In genomic region chr12:96578526-96579125, GRCh38 we compare ENCODE assay signal across 8 cellular contexts.
DNase-seq lines count a peak whose midpoint lies in the region; ATAC-seq and TF ChIP-seq lines count a peak whose summit lies in the region.

No MANE protein-coding gene starts in this region.

- POLR2A ChIA-PET in HCT116 (lab: Charles Lee) = no interaction called here

- 3% methylated on average over 3 of the region's 3 CpGs for WGBS in lower leg skin, 2 donors

- H3K9ac ChIP-seq in HCT116 (ENCODE audit: low read length) (no peak overlapping the region), OCI-LY3 (ENCODE audit: low read length) (peak overlapping the region; percentile 42)

- TF ChIP-seq CTCF in GM10266 (IDR thresholded peaks at IDR 0.05; ENCODE audit: control insufficient read depth, insufficient read depth, low read depth, missing control alignments) (peak; percentile 79), HCT116 (IDR thresholded peaks at IDR 0.05 in 2 of 3, conservative IDR thresholded peaks at IDR 0.05 in 1 of 3; ENCODE audit: borderline replicate concordance in 1 of 3, insufficient read depth in 1 of 3, low read depth in 2 of 3, low read length in 2 of 3) (peak; percentile 52 to 75 (median 70); a peak in 4 of 6 replicates), OCI-LY3 (IDR thresholded peaks at IDR 0.05; ENCODE audit: low read depth, low read length) (peak; percentile 75), lower leg skin (IDR thresholded peaks at IDR 0.05) (no peak)

- H3K79me2 ChIP-seq in HCT116 (ENCODE audit: insufficient read depth, low read length) = no peaks in the 10 kb centered on the region
- no peaks in the 10 kb centered on the region for H3K79me2 ChIP-seq in OCI-LY3 (ENCODE audit: low read length)

- TF ChIP-seq RAD21 in HCT116 (IDR thresholded peaks at IDR 0.05; ENCODE audit: low read depth) = peak; percentile 87

- H2AFZ ChIP-seq in HCT116 (ENCODE audit: low read depth, low read length, poor library complexity, severe bottlenecking) (peak overlapping the region; percentile 71), OCI-LY3 (ENCODE audit: low read depth, low read length) (peak overlapping the region; percentile 98)

- TF ChIP-seq POLR2A in HCT116 (IDR thresholded peaks at IDR 0.05; ENCODE audit: borderline replicate concordance, extremely low read depth, insufficient read depth, insufficient read length) = no peak
- no peak for TF ChIP-seq POLR2A in lower leg skin (IDR thresholded peaks at IDR 0.05)

- H4K20me1 ChIP-seq in HCT116 (ENCODE audit: insufficient read depth) (no peaks in the 10 kb centered on the region), OCI-LY3 (ENCODE audit: insufficient read depth, low read length) (no peaks in the 10 kb centered on the region)

- no peaks in the 10 kb centered on the region for H3K9me2 ChIP-seq in HCT116 (ENCODE audit: insufficient read depth)

- H3K27ac ChIP-seq in HCT116 (ENCODE audit: low read depth, low read length) (no peak overlapping the region), OCI-LY3 (ENCODE audit: low read length) (peak overlapping the region; percentile 22; the same call in 1 of the 2 replicates)

- RAD21 ChIA-PET in HCT116 (lab: Charles Lee; ENCODE audit: low non-redundant PET in 1 of 2, low total read pairs in 2 of 2, uncharacterized antibody in 2 of 2, unreplicated experiment in 2 of 2) = no interaction called here

- CTCF ChIA-PET in HCT116 (lab: Charles Lee) = interaction anchor here (1.0 to 3.4 kb wide), 6 partner anchors 114 to 826 kb away, joined by 4 to 25 read pairs (median 6); no protein-coding TSS in a partner anchor

- peaks cover 0 to 5% of the 10 kb centered on the region in 2 experiments; a peak in 1 of 4 replicates for H3K4me1 ChIP-seq in HCT116 (ENCODE audit: control insufficient read depth in 1 of 2, insufficient read depth in 2 of 2, low read length in 2 of 2)
- H3K4me1 ChIP-seq in OCI-LY3 (ENCODE audit: low read length) = peaks cover 31% of the 10 kb centered on the region

- H3K27me3 ChIP-seq in HCT116 (ENCODE audit: insufficient read depth, low read length) = no peaks in the 10 kb centered on the region
- no peaks in the 10 kb centered on the region for H3K27me3 ChIP-seq in OCI-LY3 (ENCODE audit: low read depth, low read length)

- intact Hi-C loops in HCT116 (cut with micrococcal nuclease) (loop anchor here (1.0 to 10.0 kb wide), 6 partner anchors 407 to 1819 kb away; no protein-coding TSS in a partner anchor), lower leg skin (cut with DNase I; ENCODE audit: low total_unique reads) (no loop called here)

- no peaks in the 10 kb centered on the region for H3K9me3 ChIP-seq in HCT116 (ENCODE audit: control insufficient read depth in 1 of 2, insufficient read depth in 1 of 2, low read depth in 1 of 2, low read length in 2 of 2)
- peaks cover 6% of the 10 kb centered on the region; the same call in 1 of the 2 replicates for H3K9me3 ChIP-seq in OCI-LY3 (ENCODE audit: insufficient read depth, low read length)

- no TSS peak for BruUV-seq in HCT116 (replicated peaks; lab: Mats Ljungman, UMichigan)

- H3K4me3 ChIP-seq in HCT116 (replicated peaks in 1 of 2; ENCODE audit: low read depth in 1 of 2, low read length in 2 of 2) (no peak overlapping the region), OCI-LY3 (ENCODE audit: low read length) (peak overlapping the region; percentile 16; the same call in 1 of the 2 replicates), lower leg skin (ENCODE audit: low read depth, poor library complexity, severe bottlenecking) (no peak overlapping the region)

- H3K4me2 ChIP-seq in HCT116 (ENCODE audit: low read length) (peak overlapping the region; percentile 50), OCI-LY3 (ENCODE audit: low read length) (peak overlapping the region; percentile 56)

- DNase-seq in A172 (ENCODE audit: low spot score) = peak; percentile 35
- peak; percentile 48 for DNase-seq in GM10266 (ENCODE audit: extremely low spot score)
- DNase-seq in HCT116 (ENCODE audit: low read depth, low spot score) = peak; percentile 54
- DNase-seq in LHCN-M2 (ENCODE audit: low read depth) = peak; percentile 67
- DNase-seq in dermis microvascular lymphatic vessel endothelial cell (ENCODE audit: low read depth in 2 of 2) = peak; percentile 59 to 67
- peak; percentile 67 for DNase-seq in myocyte (ENCODE audit: low read depth)
- no peak for DNase-seq in lower leg skin (ENCODE audit: low spot score in 2 of 2)

- no peaks in the 10 kb centered on the region for H3K36me3 ChIP-seq in HCT116 (ENCODE audit: control insufficient read depth in 1 of 2, insufficient read depth in 2 of 2, low read length in 2 of 2)
- H3K36me3 ChIP-seq in OCI-LY3 (replicated peaks; ENCODE audit: low read depth, low read length) = peaks cover 18% of the 10 kb centered on the region

- ATAC-seq in HCT116 = peak; percentile 90

TF ChIP-seq in HCT116, 20 proteins besides CTCF, POLR2A, EP300 and RAD21:
- no peak for TF ChIP-seq EZH2phosphoT487 (IDR thresholded peaks at IDR 0.05; ENCODE audit: borderline replicate concordance)
- peak; percentile 74 for TF ChIP-seq YY1 (IDR thresholded peaks at IDR 0.05; ENCODE audit: extremely low read depth, insufficient replicate concordance, low read depth, low read length)
- TF ChIP-seq FOSL1 (IDR thresholded peaks at IDR 0.05; ENCODE audit: low read depth) = no peak
- TF ChIP-seq EGR1 (IDR thresholded peaks at IDR 0.05; ENCODE audit: low read depth) = no peak
- TF ChIP-seq, protein P1, sequence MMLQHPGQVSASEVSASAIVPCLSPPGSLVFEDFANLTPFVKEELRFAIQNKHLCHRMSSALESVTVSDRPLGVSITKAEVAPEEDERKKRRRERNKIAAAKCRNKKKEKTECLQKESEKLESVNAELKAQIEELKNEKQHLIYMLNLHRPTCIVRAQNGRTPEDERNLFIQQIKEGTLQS (IDR thresholded peaks at IDR 0.05) = no peak

Comparison
In these comparisons a context has a peak if more than half of its experiments do, and no peak if none do; other contexts are left out.
1. DNase-seq: peak in A172 (single experiment), GM10266 (single experiment), HCT116 (single experiment), LHCN-M2 (single experiment), dermis microvascular lymphatic vessel endothelial cell (2 of 2) and myocyte (single experiment); none in lower leg skin (0 of 2).
2. CTCF ChIP-seq: peak in GM10266 (single experiment), HCT116 (3 of 3) and OCI-LY3 (single experiment); none in lower leg skin (0 of 3).